17 cellular contexts compared by ENCODE assay signal in genomic region chr9:83166369-83166768, GRCh38.
DNase-seq lines count a peak whose midpoint lies in the region; ATAC-seq, FAIRE-seq and TF ChIP-seq lines count a peak whose summit lies in the region.
"Had no signal": no experiment of that assay in that cellular context is flagged by ENCODE, and none has a peak within 500 bp of the region (broad histone marks: within the 10 kb centered on the region; RNA-seq: fewer than 3 reads in every experiment).

No MANE protein-coding gene starts in this region.

- ATAC-seq in esophagus mucosa (peak; percentile 91), psoas muscle (peak in 3 of 4 donors; percentile 48 to 81 (median 57)), GM21576 (IDR thresholded peaks at IDR 0.05; ENCODE audit: unreplicated experiment) (no peak)
- ATAC-seq: gastrocnemius medialis; stimulated activated naive B cell treated with anti-CD40 and anti-IgM and Interleukin-4, amounts not matched to agents 10 μg/mL and 1 μg/mL and 100 μg/mL, for 72 hours had no signal

- no peaks in the 10 kb centered on the region for H3K36me3 ChIP-seq in psoas muscle (ENCODE audit: insufficient read depth in 1 of 2, low read depth in 1 of 2)
- H3K36me3 ChIP-seq in mesenchymal stem cell (ENCODE audit: control insufficient read depth in 1 of 2, insufficient read depth in 2 of 2, low read depth in 1 of 2, low read length in 2 of 2): no peaks in the 10 kb centered on the region
- H3K36me3 ChIP-seq: gastrocnemius medialis, left ventricle myocardium inferior had no signal

- DNase-seq in H54 (ENCODE audit: insufficient read length, low spot score): no peak
- DNase-seq in NCI-H510A (lab: John Stamatoyannopoulos, UW): peak; percentile 85
- no peak for DNase-seq in psoas muscle
- DNase-seq in frontal cortex (ENCODE audit: low spot score in 2 of 2): no peak
- DNase-seq in mesenchymal stem cell: no peak
- DNase-seq in stimulated activated CD8-positive, alpha-beta memory T cell treated with anti-CD3 and anti-CD28 coated beads, Interleukin-4, amount 100 ng/mL, for 48 hours: no peak
- DNase-seq: activated CD8-positive, alpha-beta memory T cell treated with anti-CD3 and anti-CD28 coated beads, Interleukin-2, amount 50 U/mL, for 48 hours; dermis blood vessel endothelial cell; gastrocnemius medialis; left ventricle myocardium inferior; NCI-H1105 treated with DMSO at 0.1 percent for 48 hours; occipital lobe; stimulated activated CD4-positive, alpha-beta T cell treated with anti-CD3 and anti-CD28 coated beads, Interleukin-1b, Interleukin-23, amount 100 ng/mL, for 48 hours; stimulated activated naive B cell treated with anti-CD40 and anti-IgM and Interleukin-4, amounts not matched to agents 10 μg/mL and 1 μg/mL and 100 μg/mL, for 72 hours had no signal

- H3K4ac ChIP-seq in mesenchymal stem cell (ENCODE audit: low read depth in 1 of 2, low read length in 2 of 2): no peak overlapping the region

- no peak overlapping the region for H2AFZ ChIP-seq in mesenchymal stem cell (ENCODE audit: low read depth, low read length)

- no peak overlapping the region for H4K91ac ChIP-seq in mesenchymal stem cell (ENCODE audit: low read length)

- no peak overlapping the region for H2BK120ac ChIP-seq in mesenchymal stem cell (ENCODE audit: low read depth, low read length)

- WGBS in psoas muscle, 3 donors: 62 to 71% (median 64%) methylated on average over 5 of the region's 5 CpGs
- WGBS in mesenchymal stem cell: 87% methylated on average over 5 of the region's 5 CpGs

- H3K18ac ChIP-seq in mesenchymal stem cell (ENCODE audit: low read depth in 1 of 2, low read length in 2 of 2): no peak overlapping the region

- H3K27ac ChIP-seq in psoas muscle: no peak overlapping the region
- no peak overlapping the region for H3K27ac ChIP-seq in mesenchymal stem cell (ENCODE audit: low read length, poor library complexity, severe bottlenecking)
- H3K27ac ChIP-seq: gastrocnemius medialis, left ventricle myocardium inferior had no signal

- H3K14ac ChIP-seq in mesenchymal stem cell (ENCODE audit: low read length in 2 of 2): no peak overlapping the region

- H3K4me1 ChIP-seq in psoas muscle (no peaks in the 10 kb centered on the region), mesenchymal stem cell (ENCODE audit: control insufficient read depth, insufficient read depth, low read depth, low read length) (no peaks in the 10 kb centered on the region)
- H3K4me1 ChIP-seq: gastrocnemius medialis, left ventricle myocardium inferior had no signal

- H3K27me3 ChIP-seq in psoas muscle (ENCODE audit: insufficient read depth in 3 of 3, low read length in 2 of 3): no peaks in the 10 kb centered on the region
- no peaks in the 10 kb centered on the region for H3K27me3 ChIP-seq in mesenchymal stem cell (ENCODE audit: control insufficient read depth in 1 of 2, insufficient read depth in 1 of 2, low read length in 2 of 2)
- H3K27me3 ChIP-seq: gastrocnemius medialis had no signal

- H3K4me3 ChIP-seq in psoas muscle (no peak overlapping the region), mesenchymal stem cell (ENCODE audit: insufficient read depth in 1 of 2, low read depth in 1 of 2, low read length in 2 of 2) (no peak overlapping the region)
- H3K4me3 ChIP-seq: gastrocnemius medialis, left ventricle myocardium inferior had no signal

- no peak overlapping the region for H2BK15ac ChIP-seq in mesenchymal stem cell (ENCODE audit: low read depth, poor library complexity, severe bottlenecking)

- H2AK5ac ChIP-seq in mesenchymal stem cell (ENCODE audit: low read length, severe bottlenecking): no peak overlapping the region

- no peak for TF ChIP-seq POLR2A in H54 (IDR thresholded peaks at IDR 0.05; ENCODE audit: low read depth, low read length)

- H3K4me2 ChIP-seq in mesenchymal stem cell (ENCODE audit: low read length, poor library complexity, severe bottlenecking): no peak overlapping the region

- no peak overlapping the region for H3K9ac ChIP-seq in mesenchymal stem cell (ENCODE audit: low read length)

- H4K8ac ChIP-seq in mesenchymal stem cell (ENCODE audit: low read length): no peak overlapping the region

- peak; percentile 77 for FAIRE-seq in H54 (lab: Jason Lieb, UNC)
- FAIRE-seq in frontal cortex (lab: Jason Lieb, UNC): no peak
- FAIRE-seq: RCC 7860 had no signal

- H3K23ac ChIP-seq in mesenchymal stem cell (ENCODE audit: low read length in 2 of 2): no peak overlapping the region

- TF ChIP-seq CTCF in psoas muscle (IDR thresholded peaks at IDR 0.05): no peak

- H2BK12ac ChIP-seq in mesenchymal stem cell (ENCODE audit: low read length in 2 of 2): no peak overlapping the region

- H2BK5ac ChIP-seq in mesenchymal stem cell (ENCODE audit: low read depth, low read length, poor library complexity, severe bottlenecking): no peak overlapping the region

- H3K9me3 ChIP-seq in psoas muscle: no peaks in the 10 kb centered on the region
- H3K9me3 ChIP-seq in mesenchymal stem cell (ENCODE audit: control insufficient read depth, low read length): peaks cover 19% of the 10 kb centered on the region
- H3K9me3 ChIP-seq: gastrocnemius medialis had no signal

- intact Hi-C loops in psoas muscle (cut with DNase I): no loop called here

- no peaks in the 10 kb centered on the region for H3K79me1 ChIP-seq in mesenchymal stem cell (replicated peaks; ENCODE audit: low read length, poor library complexity, severe bottlenecking)
